In genomic region chr5:108251350-108251749, GRCh38 we compare ENCODE assay signal across 26 cellular contexts.
DNase-seq lines count a peak whose midpoint lies in the region; ATAC-seq, FAIRE-seq and TF ChIP-seq lines count a peak whose summit lies in the region.
"Had no signal": no experiment of that assay in that cellular context is flagged by ENCODE, and none has a peak within 500 bp of the region (broad histone marks: within the 10 kb centered on the region; RNA-seq: fewer than 3 reads in every experiment).

No MANE protein-coding gene starts in this region.

- H3K4me3 Mint-ChIP-seq in activated T-helper 2 cell treated with anti-CD3 and anti-CD28 coated beads, Interferon-gamma antibody, Interleukin-2, Interleukin-4, amounts not matched to agents 10 μg/mL and 5 μg/mL and 100 μg/mL, durations not matched to agents 14 hours and 24 hours and 36 hours (ENCODE audit: low read depth) = no peak overlapping the region
- H3K4me3 Mint-ChIP-seq in CD4-positive, alpha-beta T cell = no peak overlapping the region
- H3K4me3 Mint-ChIP-seq: activated B cell treated with CpG ODN at 0.5 μM for 24 hours; activated T-helper 1 cell treated with anti-CD3 and anti-CD28 coated beads, Interleukin-12 subunit alpha, Interleukin-12 subunit beta, Interleukin-2, Interleukin-4 antibody, amounts not matched to agents 30 ng/mL and 10 ng/mL and 1 ng/mL, durations not matched to agents 14 hours and 24 hours and 36 hours; CD14-positive monocyte; neural progenitor cell had no signal

- no peak overlapping the region for H3K4me3 ChIP-seq in astrocyte of the spinal cord (ENCODE audit: low read depth, low read length)
- H3K4me3 ChIP-seq: lung, neural progenitor cell, transverse colon had no signal

- no peaks in the 10 kb centered on the region for H3K4me1 Mint-ChIP-seq in activated T-helper 2 cell treated with anti-CD3 and anti-CD28 coated beads, Interferon-gamma antibody, Interleukin-2, Interleukin-4, amounts not matched to agents 10 μg/mL and 5 μg/mL and 100 μg/mL, durations not matched to agents 14 hours and 24 hours and 36 hours (ENCODE audit: low read depth)
- H3K4me1 Mint-ChIP-seq in CD4-positive, alpha-beta T cell (ENCODE audit: low read depth) = no peaks in the 10 kb centered on the region
- H3K4me1 Mint-ChIP-seq: activated B cell treated with CpG ODN at 0.5 μM for 24 hours, CD14-positive monocyte, neural progenitor cell had no signal

- H3K9me3 ChIP-seq in CD4-positive, alpha-beta T cell (ENCODE audit: control insufficient read depth, low read length) = no peaks in the 10 kb centered on the region
- H3K9me3 ChIP-seq: transverse colon had no signal

- CTCF ChIA-PET in CD4-positive, alpha-beta T cell (lab: Charles Lee) = interaction anchor here (1.6 kb wide), 1 partner anchor 9 kb away, joined by 3 read pairs; no protein-coding TSS in a partner anchor

- intact Hi-C loops in activated T-helper 2 cell treated with anti-CD3 and anti-CD28 coated beads, Interferon-gamma antibody, Interleukin-2, Interleukin-4, amounts not matched to agents 10 μg/mL and 5 μg/mL and 100 μg/mL, durations not matched to agents 14 hours and 24 hours and 36 hours (cut with micrococcal nuclease) = no loop called here
- intact Hi-C loops in CD4-positive, alpha-beta T cell (cut with DNase I, micrococcal nuclease) = no loop called here

- no peaks in the 10 kb centered on the region for H3K27me3 Mint-ChIP-seq in activated T-helper 2 cell treated with anti-CD3 and anti-CD28 coated beads, Interferon-gamma antibody, Interleukin-2, Interleukin-4, amounts not matched to agents 10 μg/mL and 5 μg/mL and 100 μg/mL, durations not matched to agents 14 hours and 24 hours and 36 hours (ENCODE audit: low read depth)
- H3K27me3 Mint-ChIP-seq in CD4-positive, alpha-beta T cell = no peaks in the 10 kb centered on the region
- H3K27me3 Mint-ChIP-seq: activated B cell treated with CpG ODN at 0.5 μM for 24 hours had no signal

- no peak for FAIRE-seq in GM12891 (lab: Jason Lieb, UNC)

- POLR2A ChIA-PET in CD4-positive, alpha-beta T cell (lab: Charles Lee) = interaction anchor here (0.6 kb wide), 2 partner anchors 131 to 1728 kb away, joined by 3 read pairs; no protein-coding TSS in a partner anchor

- DNase-seq in COR-L47 (lab: John Stamatoyannopoulos, UW) (peak; percentile 40), HT-29 (ENCODE audit: low spot score) (peak; percentile 17), astrocyte of the spinal cord (ENCODE audit: low read depth, low spot score) (peak; percentile 8), glomerular endothelial cell (ENCODE audit: extremely low read depth, low read depth, low spot score) (peak; percentile 18), GM12891 (ENCODE audit: insufficient read length, low spot score) (no peak), GF-D8 (lab: John Stamatoyannopoulos, UW) (no peak)
- DNase-seq in activated T-helper 2 cell treated with anti-CD3 and anti-CD28 coated beads, Interferon-gamma antibody, Interleukin-2, Interleukin-4, amounts not matched to agents 10 μg/mL and 5 μg/mL and 100 μg/mL, durations not matched to agents 14 hours and 24 hours and 36 hours (ENCODE audit: low spot score) = no peak
- DNase-seq in CD4-positive, alpha-beta T cell = no peak
- DNase-seq: activated B cell treated with CpG ODN at 0.5 μM for 24 hours; activated naive CD4-positive, alpha-beta T cell treated with anti-CD3 and anti-CD28 coated beads, Interleukin-2, amount 50 U/mL, for 16 hours; aorta; GDM1; GOT3; KG1; MV-4-11; NCI-H2029; NCI-H345; SHP77; stimulated activated CD8-positive, alpha-beta memory T cell treated with anti-CD3 and anti-CD28 coated beads, Interleukin-4, amount 100 ng/mL, for 48 hours; SW 1271; T1000; transverse colon had no signal

- TF ChIP-seq POLR2A in GM12891 (IDR thresholded peaks at IDR 0.05; ENCODE audit: low read depth, low read length) = no peak

- no peaks in the 10 kb centered on the region for H3K27me3 ChIP-seq in CD4-positive, alpha-beta T cell (ENCODE audit: control insufficient read depth, insufficient read depth, low read length)
- H3K27me3 ChIP-seq: neural progenitor cell, transverse colon had no signal

- no peak overlapping the region for H3K27ac Mint-ChIP-seq in activated T-helper 2 cell treated with anti-CD3 and anti-CD28 coated beads, Interferon-gamma antibody, Interleukin-2, Interleukin-4, amounts not matched to agents 10 μg/mL and 5 μg/mL and 100 μg/mL, durations not matched to agents 14 hours and 24 hours and 36 hours
- H3K27ac Mint-ChIP-seq in CD4-positive, alpha-beta T cell = no peak overlapping the region
- H3K27ac Mint-ChIP-seq: activated B cell treated with CpG ODN at 0.5 μM for 24 hours; activated T-helper 1 cell treated with anti-CD3 and anti-CD28 coated beads, Interleukin-12 subunit alpha, Interleukin-12 subunit beta, Interleukin-2, Interleukin-4 antibody, amounts not matched to agents 30 ng/mL and 10 ng/mL and 1 ng/mL, durations not matched to agents 14 hours and 24 hours and 36 hours; CD14-positive monocyte; neural progenitor cell had no signal

- TF ChIP-seq CTCF in astrocyte of the spinal cord (IDR thresholded peaks at IDR 0.05; ENCODE audit: low read depth, low read length) = no peak
- no peak for TF ChIP-seq CTCF in CD4-positive, alpha-beta T cell (IDR thresholded peaks at IDR 0.05)

- ATAC-seq in CD4-positive, alpha-beta T cell (ENCODE audit: poor library complexity) = no peak

- in situ Hi-C loops in astrocyte of the spinal cord (cut with HindIII; ENCODE audit: low sequenced_read_pairs) = no loop called here

- H3K36me3 Mint-ChIP-seq in activated T-helper 2 cell treated with anti-CD3 and anti-CD28 coated beads, Interferon-gamma antibody, Interleukin-2, Interleukin-4, amounts not matched to agents 10 μg/mL and 5 μg/mL and 100 μg/mL, durations not matched to agents 14 hours and 24 hours and 36 hours (ENCODE audit: low read depth) = no peaks in the 10 kb centered on the region
- peaks cover 23% of the 10 kb centered on the region for H3K36me3 Mint-ChIP-seq in CD4-positive, alpha-beta T cell (ENCODE audit: low read depth)
- H3K36me3 Mint-ChIP-seq: CD14-positive monocyte had no signal

- no peaks in the 10 kb centered on the region for H3K9me3 Mint-ChIP-seq in activated T-helper 2 cell treated with anti-CD3 and anti-CD28 coated beads, Interferon-gamma antibody, Interleukin-2, Interleukin-4, amounts not matched to agents 10 μg/mL and 5 μg/mL and 100 μg/mL, durations not matched to agents 14 hours and 24 hours and 36 hours
- H3K9me3 Mint-ChIP-seq in CD4-positive, alpha-beta T cell = no peaks in the 10 kb centered on the region
- H3K9me3 Mint-ChIP-seq: activated B cell treated with CpG ODN at 0.5 μM for 24 hours; activated T-helper 1 cell treated with anti-CD3 and anti-CD28 coated beads, Interleukin-12 subunit alpha, Interleukin-12 subunit beta, Interleukin-2, Interleukin-4 antibody, amounts not matched to agents 30 ng/mL and 10 ng/mL and 1 ng/mL, durations not matched to agents 14 hours and 24 hours and 36 hours; CD14-positive monocyte; neural progenitor cell had no signal

- H3K27ac ChIP-seq in CD4-positive, alpha-beta T cell (ENCODE audit: low read depth, low read length) = no peak overlapping the region
- H3K27ac ChIP-seq: neural progenitor cell, transverse colon had no signal

TF ChIP-seq in GM12891, 5 proteins besides CTCF, POLR2A, EP300 and RAD21:
- TF ChIP-seq POLR2AphosphoS5 (IDR thresholded peaks at IDR 0.05; ENCODE audit: low read depth, low read length) = no peak
- TF ChIP-seq SPI1 (IDR thresholded peaks at IDR 0.05; ENCODE audit: low read depth, low read length) = no peak
- no peak for TF ChIP-seq PAX5 (IDR thresholded peaks at IDR 0.05; ENCODE audit: insufficient read depth, low read length, severe bottlenecking)
- TF ChIP-seq TAF1 (IDR thresholded peaks at IDR 0.05; ENCODE audit: low read depth, low read length) = no peak

Comparison
In these comparisons a context has a peak if more than half of its experiments do, and no peak if none do; other contexts are left out.
1. DNase-seq: peak in COR-L47 (single experiment), HT-29 (single experiment), astrocyte of the spinal cord (single experiment) and glomerular endothelial cell (single experiment); none in activated T-helper 2 cell treated with anti-CD3 and anti-CD28 coated beads, Interferon-gamma antibody, Interleukin-2, Interleukin-4, amounts not matched to agents 10 μg/mL and 5 μg/mL and 100 μg/mL, durations not matched to agents 14 hours and 24 hours and 36 hours (single experiment), CD4-positive, alpha-beta T cell (0 of 10), GM12891 (single experiment) and GF-D8 (single experiment).